In genomic region chr2:78476619-78477229, GRCh38 we compare ENCODE assay signal across 3 cellular contexts.
TF ChIP-seq lines count a peak whose summit lies in the region.

No MANE protein-coding gene starts in this region.

TF ChIP-seq in A549, 52 proteins besides CTCF, POLR2A, EP300 and RAD21:
- TF ChIP-seq MAFK (IDR thresholded peaks at IDR 0.05; ENCODE audit: partially characterized antibody), result peak; percentile 84
- no peak for TF ChIP-seq HES2 (IDR thresholded peaks at IDR 0.05)

TF ChIP-seq in IMR-90, 13 proteins besides CTCF, POLR2A, EP300 and RAD21:
- TF ChIP-seq NFE2L2 (IDR thresholded peaks at IDR 0.05; ENCODE audit: low read depth, low read length) (no peak), SMC3 (IDR thresholded peaks at IDR 0.05; ENCODE audit: low read depth, low read length) (no peak), MAFK (IDR thresholded peaks at IDR 0.05; ENCODE audit: low read depth, low read length) (peak; percentile 73)

TF ChIP-seq in H1, 55 proteins besides CTCF, POLR2A, EP300 and RAD21:
- TF ChIP-seq HDAC6 (IDR thresholded peaks at IDR 0.05; ENCODE audit: low read depth, low read length) (no peak), BACH1 (IDR thresholded peaks at IDR 0.05; ENCODE audit: low read length) (no peak), RNF2 (IDR thresholded peaks at IDR 0.05; ENCODE audit: borderline replicate concordance, low read depth, low read length, missing control alignments, poor library complexity, severe bottlenecking) (no peak), CBX5 (IDR thresholded peaks at IDR 0.05; ENCODE audit: low read depth, low read length) (no peak), TEAD4 (IDR thresholded peaks at IDR 0.05; ENCODE audit: low read depth, low read length) (no peak), JUN (IDR thresholded peaks at IDR 0.05; ENCODE audit: low read depth, low read length) (no peak)
